In the genomic region with DNA sequence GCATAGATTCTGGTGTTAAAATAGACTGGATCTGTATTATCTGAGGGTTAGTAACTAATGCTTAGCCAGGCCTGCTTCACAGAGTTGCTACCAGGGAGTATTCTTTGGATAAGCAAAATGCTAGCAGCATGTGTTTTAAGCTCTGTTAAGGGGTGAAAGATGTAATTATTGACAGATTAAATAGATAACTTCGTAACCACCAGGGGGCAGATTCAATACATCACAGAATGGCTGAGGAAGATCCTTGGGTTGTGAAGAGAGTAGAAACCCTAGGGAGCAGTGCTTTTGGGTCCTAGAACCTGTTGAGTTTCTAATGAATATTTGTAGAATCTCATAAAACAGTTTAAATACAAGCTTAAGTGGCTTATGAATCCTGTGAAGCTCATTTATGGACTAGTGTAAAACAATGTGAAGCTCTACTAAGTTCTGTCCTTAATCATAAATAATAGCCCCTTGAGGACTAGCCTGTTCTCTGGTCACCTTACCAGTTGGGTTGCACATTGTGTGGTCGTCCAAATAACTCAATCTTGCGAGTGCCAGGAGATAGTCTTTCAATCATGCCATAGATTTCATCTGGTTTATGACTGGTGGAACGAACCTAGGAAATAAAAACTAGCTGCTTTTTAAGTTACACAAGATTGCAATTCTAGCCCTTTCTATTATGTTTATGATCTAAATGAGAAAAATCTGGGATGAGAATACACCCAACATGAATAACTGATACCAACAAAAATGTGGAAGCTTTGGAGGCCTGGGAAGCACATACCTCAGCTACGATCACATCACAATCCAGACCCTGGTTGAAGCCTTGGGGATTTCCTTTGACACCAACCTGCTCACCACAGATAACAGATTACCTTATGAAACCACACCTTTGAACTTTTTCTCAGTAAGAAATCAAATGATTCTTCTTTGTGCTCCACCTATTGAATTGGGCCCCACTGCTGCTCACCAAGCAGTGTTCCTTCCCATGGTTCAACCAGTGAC, we compare ENCODE assay signal across 8 cellular contexts. TPM values are rescaled to one million over a fixed set of nuclear protein-coding genes. Genes with fewer than 3 reads are reported as not detected.
DNase-seq lines count a peak whose midpoint lies in the region; ATAC-seq and TF ChIP-seq lines count a peak whose summit lies in the region.

No MANE protein-coding gene starts in this region.

- DNase-seq in natural killer cell = no peak
- no peak for DNase-seq in natural killer cell treated with Interleukin-12 subunit alpha and Interleukin-12 subunit beta and Interleukin-15 and Interleukin-18, amount 100 ng/mL, for 72 hours (ENCODE audit: low spot score)
- DNase-seq in HuH-7.5 (ENCODE audit: low spot score) = peak; percentile 23
- DNase-seq in T47D (ENCODE audit: low read depth in 1 of 2, low spot score in 1 of 2) = peak; percentile 7 to 70
- peak; percentile 71 for DNase-seq in kidney glomerular epithelial cell (lab: John Stamatoyannopoulos, UW)
- no peak for DNase-seq in upper lobe of right lung

- H3K79me2 ChIP-seq in OCI-LY1 (ENCODE audit: insufficient read depth, low read length) = no peaks in the 10 kb centered on the region

- intact Hi-C loops in natural killer cell (cut with micrococcal nuclease) = loop anchor here (1.0 kb wide), 1 partner anchor 58 kb away; no protein-coding TSS in a partner anchor
- intact Hi-C loops in upper lobe of right lung (cut with DNase I) = no loop called here

- H3K4me1 Mint-ChIP-seq in natural killer cell = peaks cover 5 to 6% of the 10 kb centered on the region in 2 donors
- peaks cover 3 to 13% of the 10 kb centered on the region in 2 donors for H3K4me1 Mint-ChIP-seq in natural killer cell treated with Interleukin-12 subunit alpha and Interleukin-12 subunit beta and Interleukin-15 and Interleukin-18, amount 100 ng/mL, for 72 hours (ENCODE audit: low read depth in 2 of 2)

- H3K4me1 ChIP-seq in OCI-LY1 (ENCODE audit: insufficient read depth, low read length, severe bottlenecking) (no peaks in the 10 kb centered on the region), upper lobe of right lung (peaks cover 5% of the 10 kb centered on the region)

- in situ Hi-C loops in T47D (cut with HindIII; ENCODE audit: low pct_unique_long_range_greater_than_20kb, low sequenced_read_pairs) = no loop called here

- no peaks in the 10 kb centered on the region for H3K9me2 ChIP-seq in OCI-LY1 (ENCODE audit: low read depth, low read length)

- H3K9ac ChIP-seq in OCI-LY1 (ENCODE audit: low read length) = no peak overlapping the region

- no peaks in the 10 kb centered on the region for H3F3A ChIP-seq in OCI-LY1 (ENCODE audit: insufficient read depth, low read length)

- H3K4me3 ChIP-seq in OCI-LY1 (ENCODE audit: low read depth, low read length, poor library complexity, severe bottlenecking) (no peak overlapping the region), upper lobe of right lung (no peak overlapping the region)

- peak in 2 of 3 donors; percentile 63 to 75 for ATAC-seq in natural killer cell
- no peak for ATAC-seq in natural killer cell treated with Interleukin-12 subunit alpha and Interleukin-12 subunit beta and Interleukin-15 and Interleukin-18, amount 100 ng/mL, for 72 hours
- ATAC-seq in upper lobe of right lung = peak; percentile 64
- no peak for ATAC-seq in GM21515 (IDR thresholded peaks at IDR 0.05; ENCODE audit: unreplicated experiment)

- H2AFZ ChIP-seq in OCI-LY1 (ENCODE audit: low read length) = no peak overlapping the region

- no peaks in the 10 kb centered on the region for H3K9me3 ChIP-seq in OCI-LY1 (ENCODE audit: low read length)
- no peaks in the 10 kb centered on the region for H3K9me3 ChIP-seq in upper lobe of right lung

- TF ChIP-seq CTCF in natural killer cell (IDR thresholded peaks at IDR 0.05) = peak; percentile 61
- TF ChIP-seq CTCF in OCI-LY1 (IDR thresholded peaks at IDR 0.05; ENCODE audit: low read length) = peak; percentile 70
- peak; percentile 45 for TF ChIP-seq CTCF in upper lobe of right lung (IDR thresholded peaks at IDR 0.05)

- H3K9me3 Mint-ChIP-seq in natural killer cell = no peaks in the 10 kb centered on the region
- no peaks in the 10 kb centered on the region for H3K9me3 Mint-ChIP-seq in natural killer cell treated with Interleukin-12 subunit alpha and Interleukin-12 subunit beta and Interleukin-15 and Interleukin-18, amount 100 ng/mL, for 72 hours

- no peaks in the 10 kb centered on the region for H3K27me3 Mint-ChIP-seq in natural killer cell (ENCODE audit: low read depth in 2 of 2)
- no peaks in the 10 kb centered on the region for H3K27me3 Mint-ChIP-seq in natural killer cell treated with Interleukin-12 subunit alpha and Interleukin-12 subunit beta and Interleukin-15 and Interleukin-18, amount 100 ng/mL, for 72 hours

- no peaks in the 10 kb centered on the region for H4K20me1 ChIP-seq in OCI-LY1 (ENCODE audit: insufficient read depth, low read length)

- peaks cover 95% of the 10 kb centered on the region for H3K36me3 ChIP-seq in OCI-LY1 (ENCODE audit: insufficient read depth, low read length)
- peaks cover 100% of the 10 kb centered on the region for H3K36me3 ChIP-seq in upper lobe of right lung

- H3K4me3 Mint-ChIP-seq in natural killer cell = no peak overlapping the region
- no peak overlapping the region for H3K4me3 Mint-ChIP-seq in natural killer cell treated with Interleukin-12 subunit alpha and Interleukin-12 subunit beta and Interleukin-15 and Interleukin-18, amount 100 ng/mL, for 72 hours

- H3K36me3 Mint-ChIP-seq in natural killer cell = peaks cover 10% of the 10 kb centered on the region
- peaks cover 20% of the 10 kb centered on the region for H3K36me3 Mint-ChIP-seq in natural killer cell treated with Interleukin-12 subunit alpha and Interleukin-12 subunit beta and Interleukin-15 and Interleukin-18, amount 100 ng/mL, for 72 hours

- no peak overlapping the region for H3K27ac ChIP-seq in OCI-LY1 (ENCODE audit: low read depth, low read length, poor library complexity, severe bottlenecking)
- H3K27ac ChIP-seq in upper lobe of right lung = no peak overlapping the region

- H3K27me3 ChIP-seq in OCI-LY1 (ENCODE audit: insufficient read depth, low read length) = no peaks in the 10 kb centered on the region
- H3K27me3 ChIP-seq in upper lobe of right lung = no peaks in the 10 kb centered on the region

- H3K27ac Mint-ChIP-seq in natural killer cell = peak overlapping the region; percentile 4 to 57
- peak overlapping the region in 1 of 2 donors; percentile 35 for H3K27ac Mint-ChIP-seq in natural killer cell treated with Interleukin-12 subunit alpha and Interleukin-12 subunit beta and Interleukin-15 and Interleukin-18, amount 100 ng/mL, for 72 hours

- H3K4me2 ChIP-seq in OCI-LY1 (ENCODE audit: low read length) = no peak overlapping the region

RNA-seq across cellular contexts. Expression of a gene that starts 12.3 kb away (rescaled TPM):
- total RNA-seq in natural killer cell = 10 to 100 TPM; 63.3 to 72.5 (median 68.3) TPM
- total RNA-seq in natural killer cell treated with Interleukin-12 subunit alpha and Interleukin-12 subunit beta and Interleukin-15 and Interleukin-18, amount 100 ng/mL, for 72 hours = 10 to 100 TPM; 66.8 to 91.4 TPM
- total RNA-seq in upper lobe of right lung = 48.6 TPM

RNA-seq across cellular contexts. Expression of a gene that starts 21.8 kb away (rescaled TPM):
- total RNA-seq in natural killer cell (100 to 1,000 TPM; 103 to 123 (median 123) TPM), upper lobe of right lung (69.4 TPM)
- total RNA-seq in natural killer cell treated with Interleukin-12 subunit alpha and Interleukin-12 subunit beta and Interleukin-15 and Interleukin-18, amount 100 ng/mL, for 72 hours = 100 to 1,000 TPM in 1 of 2 donors, 10 to 100 TPM in 1; 92.0 to 105 TPM

RNA-seq across cellular contexts. Expression of a gene that starts 22.1 kb away (rescaled TPM):
- total RNA-seq in natural killer cell = 10 to 100 TPM; 43.3 to 64.7 (median 50.9) TPM
- 10 to 100 TPM; 25.9 to 51.2 TPM for total RNA-seq in natural killer cell treated with Interleukin-12 subunit alpha and Interleukin-12 subunit beta and Interleukin-15 and Interleukin-18, amount 100 ng/mL, for 72 hours
- 36.9 TPM for total RNA-seq in upper lobe of right lung

RNA-seq across cellular contexts. Expression of a gene that starts 27.3 kb away (rescaled TPM):
- 1 to 10 TPM; 1.6 to 2.5 (median 2.2) TPM for total RNA-seq in natural killer cell
- under 1 TPM; 0.31 to 0.45 TPM for total RNA-seq in natural killer cell treated with Interleukin-12 subunit alpha and Interleukin-12 subunit beta and Interleukin-15 and Interleukin-18, amount 100 ng/mL, for 72 hours
- total RNA-seq in upper lobe of right lung = 8.1 TPM

RNA-seq across cellular contexts. Expression of a gene that starts 42.9 kb away (rescaled TPM):
- 100 to 1,000 TPM; 150 to 167 (median 162) TPM for total RNA-seq in natural killer cell
- 100 to 1,000 TPM; 118 to 147 TPM for total RNA-seq in natural killer cell treated with Interleukin-12 subunit alpha and Interleukin-12 subunit beta and Interleukin-15 and Interleukin-18, amount 100 ng/mL, for 72 hours
- 72.6 TPM for total RNA-seq in upper lobe of right lung

Comparison
In these comparisons a context has a peak if more than half of its experiments do, and no peak if none do; other contexts are left out.
1. ATAC-seq: peak in natural killer cell (2 of 3) and upper lobe of right lung (single experiment); none in natural killer cell treated with Interleukin-12 subunit alpha and Interleukin-12 subunit beta and Interleukin-15 and Interleukin-18, amount 100 ng/mL, for 72 hours (0 of 2) and GM21515 (single experiment).
2. DNase-seq: peak in HuH-7.5 (single experiment), T47D (2 of 2) and kidney glomerular epithelial cell (single experiment); none in natural killer cell (single experiment), natural killer cell treated with Interleukin-12 subunit alpha and Interleukin-12 subunit beta and Interleukin-15 and Interleukin-18, amount 100 ng/mL, for 72 hours (single experiment) and upper lobe of right lung (single experiment).
3. Peak in every context shown above with its lines, with median percentiles within 50 percentile points of each other: CTCF ChIP-seq.